ENCODE assay signal across 1 cellular context in the genomic region with DNA sequence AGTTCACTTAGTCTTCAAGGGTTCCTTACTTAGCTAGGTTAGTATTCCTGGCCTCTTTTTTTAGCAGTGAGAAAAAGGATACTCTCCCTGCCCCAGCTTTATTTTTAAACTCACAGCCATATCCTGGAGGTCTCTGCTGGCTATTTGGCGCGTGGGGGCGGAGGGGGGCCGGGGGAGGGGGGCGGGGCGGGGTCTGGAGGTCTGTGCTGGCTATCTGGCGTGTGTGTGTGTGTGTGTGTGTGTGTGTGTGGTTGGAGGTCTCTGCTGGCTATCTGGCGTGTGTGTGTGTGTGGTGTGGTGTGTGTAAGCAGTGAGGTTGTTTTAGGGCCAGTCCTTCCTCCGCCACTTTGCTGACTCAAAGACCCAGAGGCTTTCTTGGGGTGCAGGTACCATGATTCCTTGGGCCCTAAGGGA.
TF ChIP-seq lines count a peak whose summit lies in the region.

No MANE protein-coding gene starts in this region.

TF ChIP-seq in HepG2, 621 proteins besides CTCF, POLR2A, EP300 and RAD21 (continued from another document):
- TF ChIP-seq GPN1 (CRISPR knock-in tag; IDR thresholded peaks at IDR 0.05; ENCODE audit: borderline replicate concordance) = no peak
- no peak for TF ChIP-seq TFAP4 (IDR thresholded peaks at IDR 0.05; ENCODE audit: borderline replicate concordance, low read depth)
- no peak for TF ChIP-seq ZBTB38 (CRISPR knock-in tag; IDR thresholded peaks at IDR 0.05)
- no peak for TF ChIP-seq NCOA2 (CRISPR knock-in tag; IDR thresholded peaks at IDR 0.05)
- no peak for TF ChIP-seq ZFP36L2 (CRISPR knock-in tag; IDR thresholded peaks at IDR 0.05)
- no peak for TF ChIP-seq ZNF326 (CRISPR knock-in tag; IDR thresholded peaks at IDR 0.05; ENCODE audit: borderline replicate concordance)
- no peak for TF ChIP-seq ZNF816 (CRISPR knock-in tag; IDR thresholded peaks at IDR 0.05; ENCODE audit: borderline replicate concordance)
- TF ChIP-seq, protein P1, sequence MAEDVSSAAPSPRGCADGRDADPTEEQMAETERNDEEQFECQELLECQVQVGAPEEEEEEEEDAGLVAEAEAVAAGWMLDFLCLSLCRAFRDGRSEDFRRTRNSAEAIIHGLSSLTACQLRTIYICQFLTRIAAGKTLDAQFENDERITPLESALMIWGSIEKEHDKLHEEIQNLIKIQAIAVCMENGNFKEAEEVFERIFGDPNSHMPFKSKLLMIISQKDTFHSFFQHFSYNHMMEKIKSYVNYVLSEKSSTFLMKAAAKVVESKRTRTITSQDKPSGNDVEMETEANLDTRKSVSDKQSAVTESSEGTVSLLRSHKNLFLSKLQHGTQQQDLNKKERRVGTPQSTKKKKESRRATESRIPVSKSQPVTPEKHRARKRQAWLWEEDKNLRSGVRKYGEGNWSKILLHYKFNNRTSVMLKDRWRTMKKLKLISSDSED (CRISPR knock-in tag; IDR thresholded peaks at IDR 0.05) = no peak
- TF ChIP-seq, protein P2, sequence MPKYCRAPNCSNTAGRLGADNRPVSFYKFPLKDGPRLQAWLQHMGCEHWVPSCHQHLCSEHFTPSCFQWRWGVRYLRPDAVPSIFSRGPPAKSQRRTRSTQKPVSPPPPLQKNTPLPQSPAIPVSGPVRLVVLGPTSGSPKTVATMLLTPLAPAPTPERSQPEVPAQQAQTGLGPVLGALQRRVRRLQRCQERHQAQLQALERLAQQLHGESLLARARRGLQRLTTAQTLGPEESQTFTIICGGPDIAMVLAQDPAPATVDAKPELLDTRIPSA (CRISPR knock-in tag; IDR thresholded peaks at IDR 0.05; ENCODE audit: borderline replicate concordance) = no peak
- TF ChIP-seq, protein P3, sequence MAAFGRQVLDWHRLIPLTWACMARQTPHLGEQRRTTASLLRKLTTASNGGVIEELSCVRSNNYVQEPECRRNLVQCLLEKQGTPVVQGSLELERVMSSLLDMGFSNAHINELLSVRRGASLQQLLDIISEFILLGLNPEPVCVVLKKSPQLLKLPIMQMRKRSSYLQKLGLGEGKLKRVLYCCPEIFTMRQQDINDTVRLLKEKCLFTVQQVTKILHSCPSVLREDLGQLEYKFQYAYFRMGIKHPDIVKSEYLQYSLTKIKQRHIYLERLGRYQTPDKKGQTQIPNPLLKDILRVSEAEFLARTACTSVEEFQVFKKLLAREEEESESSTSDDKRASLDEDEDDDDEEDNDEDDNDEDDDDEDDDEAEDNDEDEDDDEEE (CRISPR knock-in tag; IDR thresholded peaks at IDR 0.05) = no peak
- no peak for TF ChIP-seq FOXM1 (CRISPR knock-in tag; IDR thresholded peaks at IDR 0.05)
- TF ChIP-seq, protein P4, sequence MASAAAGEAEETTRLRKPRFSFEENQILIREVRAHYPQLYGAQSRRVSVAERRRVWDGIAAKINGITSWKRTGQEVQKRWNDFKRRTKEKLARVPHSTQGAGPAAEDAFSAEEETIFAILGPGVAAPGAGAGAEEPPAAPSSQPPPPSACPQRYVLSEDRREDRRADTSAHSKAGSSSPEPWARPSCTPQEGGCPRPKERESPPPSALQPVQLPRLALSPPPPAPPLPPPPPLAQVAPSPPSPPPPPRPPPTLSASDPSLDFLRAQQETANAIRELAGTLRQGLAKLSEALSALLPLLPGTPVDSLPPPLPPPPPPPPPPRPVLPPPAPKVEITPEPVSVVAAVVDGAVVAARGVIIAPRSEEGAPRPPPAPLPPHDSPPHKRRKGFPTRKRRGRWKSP (CRISPR knock-in tag; IDR thresholded peaks at IDR 0.05) = no peak
- TF ChIP-seq, protein P5, sequence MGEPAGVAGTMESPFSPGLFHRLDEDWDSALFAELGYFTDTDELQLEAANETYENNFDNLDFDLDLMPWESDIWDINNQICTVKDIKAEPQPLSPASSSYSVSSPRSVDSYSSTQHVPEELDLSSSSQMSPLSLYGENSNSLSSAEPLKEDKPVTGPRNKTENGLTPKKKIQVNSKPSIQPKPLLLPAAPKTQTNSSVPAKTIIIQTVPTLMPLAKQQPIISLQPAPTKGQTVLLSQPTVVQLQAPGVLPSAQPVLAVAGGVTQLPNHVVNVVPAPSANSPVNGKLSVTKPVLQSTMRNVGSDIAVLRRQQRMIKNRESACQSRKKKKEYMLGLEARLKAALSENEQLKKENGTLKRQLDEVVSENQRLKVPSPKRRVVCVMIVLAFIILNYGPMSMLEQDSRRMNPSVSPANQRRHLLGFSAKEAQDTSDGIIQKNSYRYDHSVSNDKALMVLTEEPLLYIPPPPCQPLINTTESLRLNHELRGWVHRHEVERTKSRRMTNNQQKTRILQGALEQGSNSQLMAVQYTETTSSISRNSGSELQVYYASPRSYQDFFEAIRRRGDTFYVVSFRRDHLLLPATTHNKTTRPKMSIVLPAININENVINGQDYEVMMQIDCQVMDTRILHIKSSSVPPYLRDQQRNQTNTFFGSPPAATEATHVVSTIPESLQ (CRISPR knock-in tag; conservative IDR thresholded peaks at IDR 0.05) = no peak
- TF ChIP-seq RBAK (CRISPR knock-in tag; IDR thresholded peaks at IDR 0.05) = no peak
- TF ChIP-seq MLLT10 (CRISPR knock-in tag; IDR thresholded peaks at IDR 0.05) = no peak
